1 cellular context compared by ENCODE assay signal in genomic region chr7:151123485-151124204, GRCh38.
TF ChIP-seq lines count a peak whose summit lies in the region.

No MANE protein-coding gene starts in this region.

TF ChIP-seq in HEK293, 187 proteins besides CTCF, POLR2A, EP300 and RAD21 (continued from another document and continues in another):
- no peak for TF ChIP-seq PRDM2 (tag by site-specific recombination; IDR thresholded peaks at IDR 0.05; ENCODE audit: borderline replicate concordance)
- no peak for TF ChIP-seq ATF2 (tag by site-specific recombination; IDR thresholded peaks at IDR 0.05; ENCODE audit: low read depth)
- TF ChIP-seq ZNF513 (tag by site-specific recombination; IDR thresholded peaks at IDR 0.05), result no peak
- TF ChIP-seq, protein P1, sequence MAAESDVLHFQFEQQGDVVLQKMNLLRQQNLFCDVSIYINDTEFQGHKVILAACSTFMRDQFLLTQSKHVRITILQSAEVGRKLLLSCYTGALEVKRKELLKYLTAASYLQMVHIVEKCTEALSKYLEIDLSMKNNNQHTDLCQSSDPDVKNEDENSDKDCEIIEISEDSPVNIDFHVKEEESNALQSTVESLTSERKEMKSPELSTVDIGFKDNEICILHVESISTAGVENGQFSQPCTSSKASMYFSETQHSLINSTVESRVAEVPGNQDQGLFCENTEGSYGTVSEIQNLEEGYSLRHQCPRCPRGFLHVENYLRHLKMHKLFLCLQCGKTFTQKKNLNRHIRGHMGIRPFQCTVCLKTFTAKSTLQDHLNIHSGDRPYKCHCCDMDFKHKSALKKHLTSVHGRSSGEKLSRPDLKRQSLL (tag by site-specific recombination; IDR thresholded peaks at IDR 0.05), result 0 out of 2 replicates have a peak, but pooled peaks have one; percentile 39
- TF ChIP-seq ZNF114 (tag by site-specific recombination; IDR thresholded peaks at IDR 0.05), result no peak
- TF ChIP-seq ZNF768 (tag by site-specific recombination; IDR thresholded peaks at IDR 0.05), result no peak
- no peak for TF ChIP-seq ZNF585B (tag by site-specific recombination; IDR thresholded peaks at IDR 0.05)
- no peak; the same call in 1 of the 2 replicates for TF ChIP-seq ZNF629 (tag by site-specific recombination; IDR thresholded peaks at IDR 0.05)
- TF ChIP-seq ZNF391 (tag by site-specific recombination; IDR thresholded peaks at IDR 0.05; ENCODE audit: borderline replicate concordance, low read depth), result peak; percentile 44; the same call in 1 of the 2 replicates
- no peak for TF ChIP-seq HOXD13 (CRISPR knock-in tag; IDR thresholded peaks at IDR 0.05; ENCODE audit: borderline replicate concordance)
- no peak for TF ChIP-seq ZNF366 (tag by site-specific recombination; conservative IDR thresholded peaks at IDR 0.05)
- no peak for TF ChIP-seq ZNF639 (tag by site-specific recombination; IDR thresholded peaks at IDR 0.05)
- TF ChIP-seq ZNF792 (tag by site-specific recombination; IDR thresholded peaks at IDR 0.05), result no peak
- TF ChIP-seq ZNF132 (tag by site-specific recombination; IDR thresholded peaks at IDR 0.05; ENCODE audit: borderline replicate concordance), result no peak
- no peak for TF ChIP-seq SETDB1 (IDR thresholded peaks at IDR 0.05; ENCODE audit: insufficient read length, low read length)
- no peak for TF ChIP-seq ZNF449 (tag by site-specific recombination; IDR thresholded peaks at IDR 0.05)
- TF ChIP-seq SP3 (tag by site-specific recombination; IDR thresholded peaks at IDR 0.05), result no peak
- no peak for TF ChIP-seq ZNF302 (tag by site-specific recombination; IDR thresholded peaks at IDR 0.05; ENCODE audit: low read depth)
- 0 out of 2 replicates have a peak, but pooled peaks have one; percentile 39 for TF ChIP-seq ZBTB48 (tag by site-specific recombination; IDR thresholded peaks at IDR 0.05)
- TF ChIP-seq SP2 (tag by site-specific recombination; IDR thresholded peaks at IDR 0.05), result no peak
- TF ChIP-seq ZFP3 (tag by site-specific recombination; IDR thresholded peaks at IDR 0.05; ENCODE audit: low read depth), result no peak
- TF ChIP-seq ZBTB17 (tag by site-specific recombination; IDR thresholded peaks at IDR 0.05), result peak; percentile 65
- TF ChIP-seq RBAK (tag by site-specific recombination; IDR thresholded peaks at IDR 0.05), result no peak
- TF ChIP-seq, protein P2, sequence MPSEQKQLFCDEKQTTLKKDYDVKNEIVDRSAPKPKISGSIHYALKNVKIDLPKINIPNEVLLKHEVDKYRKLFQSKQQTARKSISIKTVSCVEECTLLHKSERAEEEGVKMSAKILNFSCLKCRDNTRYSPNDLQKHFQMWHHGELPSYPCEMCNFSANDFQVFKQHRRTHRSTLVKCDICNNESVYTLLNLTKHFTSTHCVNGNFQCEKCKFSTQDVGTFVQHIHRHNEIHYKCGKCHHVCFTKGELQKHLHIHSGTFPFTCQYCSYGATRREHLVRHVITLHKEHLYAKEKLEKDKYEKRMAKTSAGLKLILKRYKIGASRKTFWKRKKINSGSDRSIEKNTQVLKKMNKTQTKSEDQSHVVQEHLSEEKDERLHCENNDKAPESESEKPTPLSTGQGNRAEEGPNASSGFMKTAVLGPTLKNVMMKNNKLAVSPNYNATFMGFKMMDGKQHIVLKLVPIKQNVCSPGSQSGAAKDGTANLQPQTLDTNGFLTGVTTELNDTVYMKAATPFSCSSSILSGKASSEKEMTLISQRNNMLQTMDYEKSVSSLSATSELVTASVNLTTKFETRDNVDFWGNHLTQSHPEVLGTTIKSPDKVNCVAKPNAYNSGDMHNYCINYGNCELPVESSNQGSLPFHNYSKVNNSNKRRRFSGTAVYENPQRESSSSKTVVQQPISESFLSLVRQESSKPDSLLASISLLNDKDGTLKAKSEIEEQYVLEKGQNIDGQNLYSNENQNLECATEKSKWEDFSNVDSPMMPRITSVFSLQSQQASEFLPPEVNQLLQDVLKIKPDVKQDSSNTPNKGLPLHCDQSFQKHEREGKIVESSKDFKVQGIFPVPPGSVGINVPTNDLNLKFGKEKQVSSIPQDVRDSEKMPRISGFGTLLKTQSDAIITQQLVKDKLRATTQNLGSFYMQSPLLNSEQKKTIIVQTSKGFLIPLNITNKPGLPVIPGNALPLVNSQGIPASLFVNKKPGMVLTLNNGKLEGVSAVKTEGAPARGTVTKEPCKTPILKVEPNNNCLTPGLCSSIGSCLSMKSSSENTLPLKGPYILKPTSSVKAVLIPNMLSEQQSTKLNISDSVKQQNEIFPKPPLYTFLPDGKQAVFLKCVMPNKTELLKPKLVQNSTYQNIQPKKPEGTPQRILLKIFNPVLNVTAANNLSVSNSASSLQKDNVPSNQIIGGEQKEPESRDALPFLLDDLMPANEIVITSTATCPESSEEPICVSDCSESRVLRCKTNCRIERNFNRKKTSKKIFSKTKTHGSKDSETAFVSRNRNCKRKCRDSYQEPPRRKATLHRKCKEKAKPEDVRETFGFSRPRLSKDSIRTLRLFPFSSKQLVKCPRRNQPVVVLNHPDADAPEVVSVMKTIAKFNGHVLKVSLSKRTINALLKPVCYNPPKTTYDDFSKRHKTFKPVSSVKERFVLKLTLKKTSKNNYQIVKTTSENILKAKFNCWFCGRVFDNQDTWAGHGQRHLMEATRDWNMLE (tag by site-specific recombination; conservative IDR thresholded peaks at IDR 0.05; ENCODE audit: low read depth), result no peak
- no peak for TF ChIP-seq SCRT2 (tag by site-specific recombination; IDR thresholded peaks at IDR 0.05)
- TF ChIP-seq ZNF621 (tag by site-specific recombination; IDR thresholded peaks at IDR 0.05), result no peak
- no peak for TF ChIP-seq FEZF1 (tag by site-specific recombination; IDR thresholded peaks at IDR 0.05)
- TF ChIP-seq, protein P3, sequence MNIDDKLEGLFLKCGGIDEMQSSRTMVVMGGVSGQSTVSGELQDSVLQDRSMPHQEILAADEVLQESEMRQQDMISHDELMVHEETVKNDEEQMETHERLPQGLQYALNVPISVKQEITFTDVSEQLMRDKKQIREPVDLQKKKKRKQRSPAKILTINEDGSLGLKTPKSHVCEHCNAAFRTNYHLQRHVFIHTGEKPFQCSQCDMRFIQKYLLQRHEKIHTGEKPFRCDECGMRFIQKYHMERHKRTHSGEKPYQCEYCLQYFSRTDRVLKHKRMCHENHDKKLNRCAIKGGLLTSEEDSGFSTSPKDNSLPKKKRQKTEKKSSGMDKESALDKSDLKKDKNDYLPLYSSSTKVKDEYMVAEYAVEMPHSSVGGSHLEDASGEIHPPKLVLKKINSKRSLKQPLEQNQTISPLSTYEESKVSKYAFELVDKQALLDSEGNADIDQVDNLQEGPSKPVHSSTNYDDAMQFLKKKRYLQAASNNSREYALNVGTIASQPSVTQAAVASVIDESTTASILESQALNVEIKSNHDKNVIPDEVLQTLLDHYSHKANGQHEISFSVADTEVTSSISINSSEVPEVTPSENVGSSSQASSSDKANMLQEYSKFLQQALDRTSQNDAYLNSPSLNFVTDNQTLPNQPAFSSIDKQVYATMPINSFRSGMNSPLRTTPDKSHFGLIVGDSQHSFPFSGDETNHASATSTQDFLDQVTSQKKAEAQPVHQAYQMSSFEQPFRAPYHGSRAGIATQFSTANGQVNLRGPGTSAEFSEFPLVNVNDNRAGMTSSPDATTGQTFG (tag by site-specific recombination; IDR thresholded peaks at IDR 0.05; ENCODE audit: borderline replicate concordance), result no peak
- TF ChIP-seq ZNF274 (IDR thresholded peaks at IDR 0.05; ENCODE audit: low read length), result no peak
- no peak for TF ChIP-seq ZNF274 (tag by site-specific recombination; IDR thresholded peaks at IDR 0.05; ENCODE audit: borderline replicate concordance)
- no peak for TF ChIP-seq ZSCAN16 (tag by site-specific recombination; IDR thresholded peaks at IDR 0.05)
- peak; percentile 55 for TF ChIP-seq IKZF3 (tag by site-specific recombination; IDR thresholded peaks at IDR 0.05)
- no peak for TF ChIP-seq ZNF645 (tag by site-specific recombination; IDR thresholded peaks at IDR 0.05)
- no peak for TF ChIP-seq ZNF747 (tag by site-specific recombination; IDR thresholded peaks at IDR 0.05)
- TF ChIP-seq GLIS1 (tag by site-specific recombination; IDR thresholded peaks at IDR 0.05), result peak; percentile 26; the same call in 1 of the 2 replicates
- peak; percentile 96 for TF ChIP-seq ZNF600 (tag by site-specific recombination; IDR thresholded peaks at IDR 0.05)
- TF ChIP-seq TRIM28 (IDR thresholded peaks at IDR 0.05; ENCODE audit: borderline replicate concordance, low read length), result peak; percentile 45; the same call in 1 of the 2 replicates
- TF ChIP-seq ZNF155 (tag by site-specific recombination; IDR thresholded peaks at IDR 0.05), result no peak
